Comparison of ENCODE assay signal across 17 cellular contexts in the genomic region with DNA sequence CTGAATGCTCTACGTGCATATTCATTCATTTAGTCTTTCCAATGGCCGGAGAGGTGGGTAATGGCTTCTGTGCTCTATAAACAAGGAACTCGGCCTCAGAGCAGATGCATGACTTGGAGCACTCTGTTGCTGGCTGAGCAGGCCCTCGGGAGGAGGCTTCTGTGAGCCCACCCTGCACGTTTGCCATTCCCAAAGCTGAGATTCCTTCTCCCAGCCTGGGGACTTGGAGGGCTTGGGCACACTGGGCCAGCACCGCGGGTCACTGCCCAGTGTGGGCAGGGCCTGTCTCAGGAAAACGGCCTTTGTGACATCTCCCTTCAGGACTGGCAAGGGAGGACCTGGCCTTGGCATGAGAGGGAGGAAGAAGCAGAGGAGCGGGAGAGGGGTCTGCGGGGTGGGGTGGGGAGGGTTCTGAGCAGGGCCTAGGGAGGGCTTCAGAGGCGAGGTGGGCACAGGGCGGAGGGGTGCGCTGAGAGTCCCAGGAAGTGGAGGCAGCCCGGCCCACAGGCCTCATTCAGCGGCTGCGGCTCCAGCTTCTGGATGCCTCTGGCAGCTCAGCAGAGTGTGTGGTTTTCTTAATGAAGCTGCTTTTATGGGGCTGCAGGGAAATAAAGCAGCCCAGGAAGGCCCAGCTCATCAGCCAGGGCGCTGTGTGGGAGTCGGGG. TPM values are rescaled to one million over a fixed set of nuclear protein-coding genes. Genes with fewer than 3 reads are reported as not detected.
"Had no signal": no experiment of that assay in that cellular context is flagged by ENCODE, and none has a peak within 500 bp of the region (broad histone marks: within the 10 kb centered on the region; RNA-seq: fewer than 3 reads in every experiment).

No MANE protein-coding gene starts in this region.

- H3K27me3 ChIP-seq: brain microvascular endothelial cell, ovary, transverse colon had no signal

- H3K27me3 Mint-ChIP-seq: activated CD4-positive, alpha-beta T cell treated with anti-CD3 and anti-CD28 coated beads, Interleukin-2, amount 10 ng/mL, durations not matched to agents 7 days and 5 days; activated naive CD8-positive, alpha-beta T cell had no signal

- H3K27ac Mint-ChIP-seq: activated CD4-positive, alpha-beta T cell treated with anti-CD3 and anti-CD28 coated beads, Interleukin-2, amount 10 ng/mL, durations not matched to agents 7 days and 5 days; activated naive CD8-positive, alpha-beta T cell had no signal

- DNase-seq: activated CD4-positive, alpha-beta T cell treated with anti-CD3 and anti-CD28 coated beads, Interleukin-2, amount 10 ng/mL, durations not matched to agents 7 days and 5 days; amniotic stem cell; brain microvascular endothelial cell; cerebellar nuclear complex; effector CD8-positive, alpha-beta T cell; foreskin fibroblast; hippocampal formation; left ventricle myocardium superior; mesendoderm; SJCRH30; stimulated activated CD4-positive, alpha-beta T cell treated with anti-CD3 and anti-CD28 coated beads, Interleukin-4, amount 100 ng/mL, for 24 hours; stimulated activated naive CD4-positive, alpha-beta T cell had no signal

- H3K9me3 ChIP-seq: ovary, SJCRH30, transverse colon had no signal

- H3K9me3 Mint-ChIP-seq: activated CD4-positive, alpha-beta T cell treated with anti-CD3 and anti-CD28 coated beads, Interleukin-2, amount 10 ng/mL, durations not matched to agents 7 days and 5 days had no signal

- H3K27ac ChIP-seq: brain microvascular endothelial cell, ovary, SJCRH30, transverse colon had no signal

- H3K4me1 Mint-ChIP-seq: activated CD4-positive, alpha-beta T cell treated with anti-CD3 and anti-CD28 coated beads, Interleukin-2, amount 10 ng/mL, durations not matched to agents 7 days and 5 days had no signal

- H3K4me3 ChIP-seq: ovary, SJCRH30, transverse colon had no signal

- H3K4me3 Mint-ChIP-seq: activated CD4-positive, alpha-beta T cell treated with anti-CD3 and anti-CD28 coated beads, Interleukin-2, amount 10 ng/mL, durations not matched to agents 7 days and 5 days; activated naive CD8-positive, alpha-beta T cell had no signal

- H3K4me1 ChIP-seq: transverse colon had no signal

- ATAC-seq: left ventricle myocardium superior had no signal

- H3K36me3 Mint-ChIP-seq: activated naive CD8-positive, alpha-beta T cell had no signal

- H3K36me3 ChIP-seq: brain microvascular endothelial cell, ovary, SJCRH30, transverse colon had no signal

RNA-seq across cellular contexts. Expression of gene OTOF, which starts 51.6 kb away (rescaled TPM):
- total RNA-seq: kidney epithelial cell, left ventricle myocardium superior had no signal
- polyA plus RNA-seq: neural cell had no signal
